1 cellular context compared by ENCODE assay signal in genomic region chr19:50658438-50659317, GRCh38.
TF ChIP-seq lines count a peak whose summit lies in the region.

No MANE protein-coding gene starts in this region.

TF ChIP-seq in endothelial cell of umbilical vein, 7 proteins besides CTCF, POLR2A, EP300 and RAD21 (continued from another document):
- TF ChIP-seq FOS (IDR thresholded peaks at IDR 0.05; ENCODE audit: borderline replicate concordance, insufficient read depth, low read length) = no peak
- no peak for TF ChIP-seq GATA2 (IDR thresholded peaks at IDR 0.05; ENCODE audit: insufficient read depth, insufficient read length, low read depth, low read length)
